8 cellular contexts compared by ENCODE assay signal in genomic region chr22:23385301-23386244, GRCh38.
DNase-seq lines count a peak whose midpoint lies in the region; ATAC-seq and TF ChIP-seq lines count a peak whose summit lies in the region.

No MANE protein-coding gene starts in this region.

- H3K27ac ChIP-seq in heart right ventricle = no peak overlapping the region
- H3K27ac ChIP-seq in aorta (ENCODE audit: low read depth in 1 of 2, low read length in 2 of 2) = no peak overlapping the region

- no peak overlapping the region for H3K4me3 ChIP-seq in GM06990 (replicated peaks; ENCODE audit: low read depth, low read length)
- no peak overlapping the region for H3K4me3 ChIP-seq in heart right ventricle
- no peak overlapping the region for H3K4me3 ChIP-seq in aorta (ENCODE audit: low read length in 2 of 2)

- H3K4me3 Mint-ChIP-seq in activated naive CD8-positive, alpha-beta T cell treated with anti-CD3 and anti-CD28 coated beads, Interleukin-2, amount 50 U/mL, for 24 hours = no peak overlapping the region

- H3K4me1 ChIP-seq in heart right ventricle (peaks cover 0 to 7% (median 0%) of the 10 kb centered on the region in 9 donors), aorta (ENCODE audit: control insufficient read depth in 1 of 2, insufficient read depth in 2 of 2, low read length in 2 of 2) (no peaks in the 10 kb centered on the region)

- intact Hi-C loops in heart right ventricle (cut with DNase I) = loop anchor here in 9 of 10 donors (2.0 to 10.0 kb wide), 14 partner anchors 63 to 431 kb away; no protein-coding TSS in a partner anchor
- intact Hi-C loops in aorta (cut with DNase I) = loop anchor here (2.0 to 10.0 kb wide), 5 partner anchors 207 to 431 kb away; no protein-coding TSS in a partner anchor

- H3K27me3 ChIP-seq in GM06990 (replicated peaks; ENCODE audit: control insufficient read depth, insufficient read depth, low read length) (no peaks in the 10 kb centered on the region; the same call in 1 of the 2 replicates), heart right ventricle (peaks cover 0 to 11% (median 3%) of the 10 kb centered on the region in 7 donors), aorta (ENCODE audit: control insufficient read depth in 1 of 2, insufficient read depth in 2 of 2, low read length in 1 of 2) (no peaks in the 10 kb centered on the region)

- H3K9me3 ChIP-seq in heart right ventricle (no peaks in the 10 kb centered on the region), aorta (ENCODE audit: control insufficient read depth, low read length) (no peaks in the 10 kb centered on the region)

- H3K36me3 Mint-ChIP-seq in activated naive CD8-positive, alpha-beta T cell treated with anti-CD3 and anti-CD28 coated beads, Interleukin-2, amount 50 U/mL, for 24 hours (ENCODE audit: low read depth) = no peaks in the 10 kb centered on the region

- H3K27ac Mint-ChIP-seq in activated naive CD8-positive, alpha-beta T cell treated with anti-CD3 and anti-CD28 coated beads, Interleukin-2, amount 50 U/mL, for 24 hours = no peak overlapping the region

- H3K36me3 ChIP-seq in GM06990 (ENCODE audit: control insufficient read depth, insufficient read depth, low read length) (no peaks in the 10 kb centered on the region), heart right ventricle (no peaks in the 10 kb centered on the region), aorta (ENCODE audit: control insufficient read depth in 1 of 2, insufficient read depth in 2 of 2, low read length in 1 of 2) (no peaks in the 10 kb centered on the region)

- WGBS in heart right ventricle, 2 donors = 45 to 48% methylated on average over 20 of the region's 20 CpGs
- WGBS in aorta, 2 donors = 44 to 47% methylated on average over 20 of the region's 20 CpGs

- no peaks in the 10 kb centered on the region for H3K9me3 Mint-ChIP-seq in activated naive CD8-positive, alpha-beta T cell treated with anti-CD3 and anti-CD28 coated beads, Interleukin-2, amount 50 U/mL, for 24 hours

- TF ChIP-seq CTCF in GM06990 (IDR thresholded peaks at IDR 0.05; ENCODE audit: insufficient read depth, low read length, poor library complexity, severe bottlenecking) = peak; percentile 99
- peak; percentile 96 to 100 (median 99) for TF ChIP-seq CTCF in heart right ventricle (IDR thresholded peaks at IDR 0.05)

- no peaks in the 10 kb centered on the region for H3K27me3 Mint-ChIP-seq in activated naive CD8-positive, alpha-beta T cell treated with anti-CD3 and anti-CD28 coated beads, Interleukin-2, amount 50 U/mL, for 24 hours

- H3K4me1 Mint-ChIP-seq in activated naive CD8-positive, alpha-beta T cell treated with anti-CD3 and anti-CD28 coated beads, Interleukin-2, amount 50 U/mL, for 24 hours = no peaks in the 10 kb centered on the region

- peak; percentile 73 for ATAC-seq in activated naive CD8-positive, alpha-beta T cell treated with anti-CD3 and anti-CD28 coated beads, Interleukin-2, amount 50 U/mL, for 24 hours
- peak; percentile 80 to 91 (median 85) for ATAC-seq in heart right ventricle
- peak; percentile 88 for ATAC-seq in aorta (ENCODE audit: low FRiP score)
- ATAC-seq in GM19324 (IDR thresholded peaks at IDR 0.05; ENCODE audit: low FRiP score, unreplicated experiment) = no peak

- DNase-seq in GM06990 (ENCODE audit: extremely low read depth, insufficient read length) = peak; percentile 70
- peak; percentile 79 for DNase-seq in NAMALWA (ENCODE audit: low spot score)
- peak; percentile 50 for DNase-seq in SW480 (ENCODE audit: low spot score)
- peak; percentile 86 for DNase-seq in activated naive CD8-positive, alpha-beta T cell treated with anti-CD3 and anti-CD28 coated beads, Interleukin-2, amount 50 U/mL, for 24 hours
- DNase-seq in heart right ventricle = peak; percentile 73 to 85
- peak; percentile 20 for DNase-seq in pulmonary artery endothelial cell (ENCODE audit: low read depth, low spot score)
- peak; percentile 86 to 94 for DNase-seq in aorta

Comparison
In these comparisons a context has a peak if more than half of its experiments do, and no peak if none do; other contexts are left out.
1. DNase-seq: peak in every context shown above with its lines; median percentile 90 in aorta; 86 in activated naive CD8-positive, alpha-beta T cell treated with anti-CD3 and anti-CD28 coated beads, Interleukin-2, amount 50 U/mL, for 24 hours; 79 in NAMALWA; 79 in heart right ventricle; 70 in GM06990; 50 in SW480; 20 in pulmonary artery endothelial cell.